ENCODE assay signal across 13 cellular contexts in the genomic region with DNA sequence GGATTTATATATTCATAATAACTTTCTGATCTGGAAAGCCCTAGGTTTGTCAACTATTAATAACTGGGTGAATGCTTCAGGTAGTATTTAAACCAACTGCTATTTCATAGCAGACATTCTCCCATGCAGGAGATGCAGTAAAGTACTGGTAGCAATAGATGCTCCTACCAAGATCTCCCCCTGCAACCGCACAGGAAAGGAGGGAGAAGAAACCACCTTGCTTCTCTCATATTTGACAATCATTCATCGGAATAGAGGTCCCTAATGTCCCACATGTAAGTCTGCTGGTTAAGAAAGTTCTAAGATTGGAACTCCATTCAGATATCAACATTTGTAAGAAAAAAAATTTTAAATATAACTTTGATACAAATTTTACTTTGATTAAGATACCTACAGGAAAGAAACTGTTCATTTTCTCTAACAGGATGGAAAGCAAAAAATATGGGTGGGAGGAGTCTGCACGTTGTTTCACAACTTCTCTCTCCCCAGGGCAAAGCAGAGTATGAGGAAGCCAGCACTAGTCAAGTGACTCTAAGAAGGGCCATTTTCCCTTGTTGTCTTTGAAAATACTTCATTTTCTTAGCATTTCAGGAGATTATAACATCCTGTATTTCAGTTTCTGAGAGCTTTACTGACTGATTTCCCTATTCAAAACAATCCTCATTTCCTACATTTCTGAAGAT. TPM values are rescaled to one million over a fixed set of nuclear protein-coding genes. Genes with fewer than 3 reads are reported as not detected.
DNase-seq lines count a peak whose midpoint lies in the region; ATAC-seq and TF ChIP-seq lines count a peak whose summit lies in the region.
"Had no signal": no experiment of that assay in that cellular context is flagged by ENCODE, and none has a peak within 500 bp of the region (broad histone marks: within the 10 kb centered on the region; RNA-seq: fewer than 3 reads in every experiment).

A gene (plus strand): TSS at position 498 of the 683 bp plus-strand sequence. CDS start 5,359 bp downstream, outside the sequence.

- H3K4me1 Mint-ChIP-seq in CD4-positive, alpha-beta T cell (ENCODE audit: low read depth) = peaks cover 32% of the 10 kb centered on the region
- H3K4me1 Mint-ChIP-seq in IgD-negative memory B cell = peaks cover 8 to 21% (median 20%) of the 10 kb centered on the region in 3 donors
- peaks cover 41% of the 10 kb centered on the region for H3K4me1 Mint-ChIP-seq in activated CD4-positive, alpha-beta T cell treated with anti-CD3 and anti-CD28 coated beads, Interleukin-2, amount 10 ng/mL, durations not matched to agents 7 days and 5 days

- H3K9ac ChIP-seq in mesenchymal stem cell (ENCODE audit: low read length) = peak within 1 kb of the TSS; percentile 70

- H3K9me3 Mint-ChIP-seq in CD4-positive, alpha-beta T cell = peaks cover 4% of the 10 kb centered on the region
- H3K9me3 Mint-ChIP-seq in IgD-negative memory B cell = peaks cover 2 to 18% (median 6%) of the 10 kb centered on the region in 3 donors
- peaks cover 11% of the 10 kb centered on the region for H3K9me3 Mint-ChIP-seq in activated CD4-positive, alpha-beta T cell treated with anti-CD3 and anti-CD28 coated beads, Interleukin-2, amount 10 ng/mL, durations not matched to agents 7 days and 5 days

- H2BK12ac ChIP-seq in mesenchymal stem cell (ENCODE audit: low read length in 2 of 2) = no peak within 1 kb of the TSS

- H4K91ac ChIP-seq in mesenchymal stem cell (ENCODE audit: low read length) = no peak within 1 kb of the TSS

- H3K14ac ChIP-seq in mesenchymal stem cell (ENCODE audit: low read length in 2 of 2) = no peak within 1 kb of the TSS

- H3K4me1 ChIP-seq in mesenchymal stem cell (ENCODE audit: control insufficient read depth, insufficient read depth, low read depth, low read length) (no peaks in the 10 kb centered on the region), left ventricle myocardium inferior (no peaks in the 10 kb centered on the region)
- H3K4me1 ChIP-seq: tibial nerve had no signal

- H3K27ac Mint-ChIP-seq in CD4-positive, alpha-beta T cell = peak within 1 kb of the TSS; percentile 84
- peak within 1 kb of the TSS; percentile 33 to 93 (median 46) for H3K27ac Mint-ChIP-seq in IgD-negative memory B cell
- H3K27ac Mint-ChIP-seq in activated CD4-positive, alpha-beta T cell treated with anti-CD3 and anti-CD28 coated beads, Interleukin-2, amount 10 ng/mL, durations not matched to agents 7 days and 5 days = peak within 1 kb of the TSS; percentile 82

- intact Hi-C loops in CD4-positive, alpha-beta T cell (cut with DNase I, micrococcal nuclease) = loop anchor here in 1 of 2 experiments (5.0 kb wide), 1 partner anchor 66 kb away; no protein-coding TSS in a partner anchor
- intact Hi-C loops in left ventricle myocardium inferior (cut with micrococcal nuclease) = no loop called here

- H2BK120ac ChIP-seq in mesenchymal stem cell (ENCODE audit: low read depth, low read length) = no peak within 1 kb of the TSS

- no peak within 1 kb of the TSS for H2BK15ac ChIP-seq in mesenchymal stem cell (ENCODE audit: low read depth, poor library complexity, severe bottlenecking)

- H3K27ac ChIP-seq in CD4-positive, alpha-beta T cell (ENCODE audit: low read depth, low read length) = peak within 1 kb of the TSS; percentile 63
- H3K27ac ChIP-seq in mesenchymal stem cell (ENCODE audit: low read length, poor library complexity, severe bottlenecking) (no peak within 1 kb of the TSS), left ventricle myocardium inferior (replicated peaks) (no peak within 1 kb of the TSS)
- H3K27ac ChIP-seq: cardiac muscle cell had no signal

- H3K4me3 ChIP-seq in mesenchymal stem cell (ENCODE audit: insufficient read depth in 1 of 2, low read depth in 1 of 2, low read length in 2 of 2) (peak within 1 kb of the TSS in 1 of 2 experiments; percentile 67), left ventricle myocardium inferior (no peak within 1 kb of the TSS)
- H3K4me3 ChIP-seq: cardiac muscle cell had no signal

- no peaks in the 10 kb centered on the region for H3K36me3 ChIP-seq in mesenchymal stem cell (ENCODE audit: control insufficient read depth in 1 of 2, insufficient read depth in 2 of 2, low read depth in 1 of 2, low read length in 2 of 2)
- no peaks in the 10 kb centered on the region for H3K36me3 ChIP-seq in left ventricle myocardium inferior
- H3K36me3 ChIP-seq: cardiac muscle cell, tibial nerve had no signal

- no peaks in the 10 kb centered on the region for H3K79me1 ChIP-seq in mesenchymal stem cell (replicated peaks; ENCODE audit: low read length, poor library complexity, severe bottlenecking)

- POLR2A ChIA-PET in CD4-positive, alpha-beta T cell (lab: Charles Lee) = interaction anchor here (1.3 to 1.5 kb wide), 2 partner anchors 78 to 81 kb away, joined by 3 to 10 read pairs; a partner anchor contains a TSS
- POLR2A ChIA-PET in activated CD4-positive, alpha-beta T cell treated with anti-CD3 and anti-CD28 coated beads, Interleukin-2, amount 10 ng/mL, durations not matched to agents 7 days and 5 days (lab: Charles Lee) = no interaction called here

- H3K4ac ChIP-seq in mesenchymal stem cell (ENCODE audit: low read depth in 1 of 2, low read length in 2 of 2) = no peak within 1 kb of the TSS

- DNase-seq in CD4-positive, alpha-beta T cell = peak in 4 of 10 experiments; percentile 7 to 38 (median 20)
- DNase-seq in activated CD4-positive, alpha-beta T cell treated with anti-CD3 and anti-CD28 coated beads, Interleukin-2, amount 10 ng/mL, durations not matched to agents 7 days and 5 days = peak; percentile 41
- DNase-seq in mesenchymal stem cell = no peak
- DNase-seq in NCI-H1105 (lab: John Stamatoyannopoulos, UW) = no peak
- DNase-seq in left ventricle myocardium inferior = no peak
- no peak for DNase-seq in KG1 (lab: John Stamatoyannopoulos, UW)
- DNase-seq: DMS 273 treated with DMSO at 0.1 percent for 48 hours had no signal

- no peak within 1 kb of the TSS for H3K23ac ChIP-seq in mesenchymal stem cell (ENCODE audit: low read length in 2 of 2)

- no peaks in the 10 kb centered on the region for H3K36me3 Mint-ChIP-seq in CD4-positive, alpha-beta T cell (ENCODE audit: low read depth)
- peaks cover 2% of the 10 kb centered on the region for H3K36me3 Mint-ChIP-seq in IgD-negative memory B cell
- peaks cover 31% of the 10 kb centered on the region for H3K36me3 Mint-ChIP-seq in activated CD4-positive, alpha-beta T cell treated with anti-CD3 and anti-CD28 coated beads, Interleukin-2, amount 10 ng/mL, durations not matched to agents 7 days and 5 days (ENCODE audit: low read depth)

- H4K8ac ChIP-seq in mesenchymal stem cell (ENCODE audit: low read length) = no peak within 1 kb of the TSS

- TF ChIP-seq CTCF in CD4-positive, alpha-beta T cell (IDR thresholded peaks at IDR 0.05) = no peak
- TF ChIP-seq CTCF in left ventricle myocardium inferior (IDR thresholded peaks at IDR 0.05; ENCODE audit: borderline replicate concordance) = no peak

- H2AK5ac ChIP-seq in mesenchymal stem cell (ENCODE audit: low read length, severe bottlenecking) = no peak within 1 kb of the TSS

- H2AFZ ChIP-seq in mesenchymal stem cell (ENCODE audit: low read depth, low read length) = no peak within 1 kb of the TSS

- no peak within 1 kb of the TSS for H3K18ac ChIP-seq in mesenchymal stem cell (ENCODE audit: low read depth in 1 of 2, low read length in 2 of 2)

- no peaks in the 10 kb centered on the region for H3K27me3 Mint-ChIP-seq in CD4-positive, alpha-beta T cell
- H3K27me3 Mint-ChIP-seq in IgD-negative memory B cell = no peaks in the 10 kb centered on the region
- peaks cover 12% of the 10 kb centered on the region for H3K27me3 Mint-ChIP-seq in activated CD4-positive, alpha-beta T cell treated with anti-CD3 and anti-CD28 coated beads, Interleukin-2, amount 10 ng/mL, durations not matched to agents 7 days and 5 days

- peaks cover 10% of the 10 kb centered on the region for H3K9me3 ChIP-seq in CD4-positive, alpha-beta T cell (ENCODE audit: control insufficient read depth, low read length)
- H3K9me3 ChIP-seq in mesenchymal stem cell (ENCODE audit: control insufficient read depth, low read length) = peaks cover 12% of the 10 kb centered on the region
- peaks cover 29% of the 10 kb centered on the region for H3K9me3 ChIP-seq in left ventricle myocardium inferior (replicated peaks)

- no peaks in the 10 kb centered on the region for H3K27me3 ChIP-seq in CD4-positive, alpha-beta T cell (ENCODE audit: control insufficient read depth, insufficient read depth, low read length)
- H3K27me3 ChIP-seq in mesenchymal stem cell (ENCODE audit: control insufficient read depth in 1 of 2, insufficient read depth in 1 of 2, low read length in 2 of 2) (no peaks in the 10 kb centered on the region), left ventricle myocardium inferior (ENCODE audit: low read depth) (no peaks in the 10 kb centered on the region)
- H3K27me3 ChIP-seq: cardiac muscle cell, tibial nerve had no signal

- no peak within 1 kb of the TSS for H2BK5ac ChIP-seq in mesenchymal stem cell (ENCODE audit: low read depth, low read length, poor library complexity, severe bottlenecking)

- ATAC-seq in CD4-positive, alpha-beta T cell (ENCODE audit: poor library complexity) = peak; percentile 81
- ATAC-seq in GM21526 (IDR thresholded peaks at IDR 0.05; ENCODE audit: low FRiP score, unreplicated experiment) = no peak

- peak within 1 kb of the TSS; percentile 97 for H3K4me3 Mint-ChIP-seq in CD4-positive, alpha-beta T cell
- peak within 1 kb of the TSS; percentile 87 to 95 (median 93) for H3K4me3 Mint-ChIP-seq in IgD-negative memory B cell
- H3K4me3 Mint-ChIP-seq in activated CD4-positive, alpha-beta T cell treated with anti-CD3 and anti-CD28 coated beads, Interleukin-2, amount 10 ng/mL, durations not matched to agents 7 days and 5 days = peak within 1 kb of the TSS; percentile 81

- 64% methylated on average over 1 of the region's 3 CpGs for whole genome bisulfite sequencing in mesenchymal stem cell

- H3K4me2 ChIP-seq in mesenchymal stem cell (ENCODE audit: low read length, poor library complexity, severe bottlenecking) = no peak within 1 kb of the TSS

- CTCF ChIA-PET in CD4-positive, alpha-beta T cell (lab: Charles Lee) = no interaction called here
- CTCF ChIA-PET in activated CD4-positive, alpha-beta T cell treated with anti-CD3 and anti-CD28 coated beads, Interleukin-2, amount 10 ng/mL, durations not matched to agents 7 days and 5 days (lab: Charles Lee) = no interaction called here

RNA-seq across cellular contexts. Expression of the gene that starts here (rescaled TPM):
- total RNA-seq in CD4-positive, alpha-beta T cell = 10 to 100 TPM; 15.2 to 16.2 TPM
- 37.8 TPM for polyA plus RNA-seq in IgD-negative memory B cell
- 10 to 100 TPM; 18.8 to 25.2 TPM for total RNA-seq in activated CD4-positive, alpha-beta T cell treated with anti-CD3 and anti-CD28 coated beads, Interleukin-2, amount 10 ng/mL, durations not matched to agents 7 days and 5 days
- polyA plus RNA-seq in mesenchymal stem cell (2013, experiment 1 of 2) = 0.06 TPM
- 0.10 TPM for polyA plus RNA-seq in mesenchymal stem cell (2013, experiment 2 of 2)
- 0.11 TPM for total RNA-seq in left ventricle myocardium inferior
- total RNA-seq: cardiac muscle cell, glomerular endothelial cell, NCI-H460 had no signal
- polyA plus RNA-seq: cardiac muscle cell had no signal

Comparison
In these comparisons a context has a peak if more than half of its experiments do, and no peak if none do; other contexts are left out.
1. RNA of the gene that starts here (total RNA-seq): 18.8 to 25.2 TPM in activated CD4-positive, alpha-beta T cell treated with anti-CD3 and anti-CD28 coated beads, Interleukin-2, amount 10 ng/mL, durations not matched to agents 7 days and 5 days and 15.2 to 16.2 TPM in CD4-positive, alpha-beta T cell; 0.11 TPM in left ventricle myocardium inferior (single experiment); every median in the first group is over 10 times any median in the second.
2. Peak in every context shown above with its lines, with median percentiles within 50 percentile points of each other: H3K27ac Mint-ChIP-seq and H3K4me3 Mint-ChIP-seq.